ENCODE assay signal across 3 cellular contexts in the genomic region with DNA sequence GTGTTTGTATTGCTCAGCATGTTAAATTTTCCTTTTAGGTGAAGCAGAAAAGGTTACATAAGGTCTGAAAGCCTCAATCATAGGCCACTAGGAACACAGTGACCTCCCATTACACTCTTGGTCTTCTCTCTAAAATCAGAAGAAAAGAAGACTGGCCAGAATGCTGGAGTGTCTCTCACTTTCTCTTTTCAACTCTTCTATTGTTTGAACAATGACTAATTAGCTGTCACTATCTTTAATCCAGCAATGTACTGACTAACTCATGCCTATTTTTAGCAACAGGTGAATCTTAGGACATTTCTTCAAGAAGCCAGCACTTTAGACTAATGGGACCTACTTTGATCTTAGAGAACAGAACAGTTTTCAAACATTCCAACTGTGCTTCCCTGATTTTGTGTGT.
TF ChIP-seq lines count a peak whose summit lies in the region.

No MANE protein-coding gene starts in this region.

TF ChIP-seq in SK-N-SH, 30 proteins besides CTCF, POLR2A, EP300 and RAD21 (continued from another document):
- no peak for TF ChIP-seq TAF1 (IDR thresholded peaks at IDR 0.05; ENCODE audit: borderline replicate concordance, low read depth, low read length)
- TF ChIP-seq GABPA (IDR thresholded peaks at IDR 0.05; ENCODE audit: low read depth) = no peak
- TF ChIP-seq, protein P1, sequence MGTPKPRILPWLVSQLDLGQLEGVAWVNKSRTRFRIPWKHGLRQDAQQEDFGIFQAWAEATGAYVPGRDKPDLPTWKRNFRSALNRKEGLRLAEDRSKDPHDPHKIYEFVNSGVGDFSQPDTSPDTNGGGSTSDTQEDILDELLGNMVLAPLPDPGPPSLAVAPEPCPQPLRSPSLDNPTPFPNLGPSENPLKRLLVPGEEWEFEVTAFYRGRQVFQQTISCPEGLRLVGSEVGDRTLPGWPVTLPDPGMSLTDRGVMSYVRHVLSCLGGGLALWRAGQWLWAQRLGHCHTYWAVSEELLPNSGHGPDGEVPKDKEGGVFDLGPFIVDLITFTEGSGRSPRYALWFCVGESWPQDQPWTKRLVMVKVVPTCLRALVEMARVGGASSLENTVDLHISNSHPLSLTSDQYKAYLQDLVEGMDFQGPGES (IDR thresholded peaks at IDR 0.05; ENCODE audit: low read depth, low read length) = no peak
- no peak for TF ChIP-seq TEAD4 (IDR thresholded peaks at IDR 0.05; ENCODE audit: borderline replicate concordance, insufficient read depth)
- TF ChIP-seq RXRA (IDR thresholded peaks at IDR 0.05; ENCODE audit: borderline replicate concordance, low read depth) = no peak
- TF ChIP-seq YY1 (IDR thresholded peaks at IDR 0.05; ENCODE audit: low read depth) = no peak
- TF ChIP-seq POLR2AphosphoS5 (IDR thresholded peaks at IDR 0.05; ENCODE audit: low read depth, low read length) = no peak
- TF ChIP-seq ELF1 (IDR thresholded peaks at IDR 0.05) = no peak

TF ChIP-seq in SK-N-SH treated with all-trans-retinoic acid at 6 μM for 48 hours, 23 proteins besides CTCF, POLR2A, EP300 and RAD21:
- TF ChIP-seq, protein P2, sequence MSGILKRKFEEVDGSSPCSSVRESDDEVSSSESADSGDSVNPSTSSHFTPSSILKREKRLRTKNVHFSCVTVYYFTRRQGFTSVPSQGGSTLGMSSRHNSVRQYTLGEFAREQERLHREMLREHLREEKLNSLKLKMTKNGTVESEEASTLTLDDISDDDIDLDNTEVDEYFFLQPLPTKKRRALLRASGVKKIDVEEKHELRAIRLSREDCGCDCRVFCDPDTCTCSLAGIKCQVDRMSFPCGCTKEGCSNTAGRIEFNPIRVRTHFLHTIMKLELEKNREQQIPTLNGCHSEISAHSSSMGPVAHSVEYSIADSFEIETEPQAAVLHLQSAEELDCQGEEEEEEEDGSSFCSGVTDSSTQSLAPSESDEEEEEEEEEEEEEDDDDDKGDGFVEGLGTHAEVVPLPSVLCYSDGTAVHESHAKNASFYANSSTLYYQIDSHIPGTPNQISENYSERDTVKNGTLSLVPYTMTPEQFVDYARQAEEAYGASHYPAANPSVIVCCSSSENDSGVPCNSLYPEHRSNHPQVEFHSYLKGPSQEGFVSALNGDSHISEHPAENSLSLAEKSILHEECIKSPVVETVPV (CRISPR knock-in tag; IDR thresholded peaks at IDR 0.05) = no peak
- TF ChIP-seq GLIS3 (CRISPR knock-in tag; IDR thresholded peaks at IDR 0.05) = no peak
- no peak for TF ChIP-seq ZC3H10 (CRISPR knock-in tag; IDR thresholded peaks at IDR 0.05)
- TF ChIP-seq RARB (CRISPR knock-in tag; IDR thresholded peaks at IDR 0.05) = no peak
- TF ChIP-seq, protein P3, sequence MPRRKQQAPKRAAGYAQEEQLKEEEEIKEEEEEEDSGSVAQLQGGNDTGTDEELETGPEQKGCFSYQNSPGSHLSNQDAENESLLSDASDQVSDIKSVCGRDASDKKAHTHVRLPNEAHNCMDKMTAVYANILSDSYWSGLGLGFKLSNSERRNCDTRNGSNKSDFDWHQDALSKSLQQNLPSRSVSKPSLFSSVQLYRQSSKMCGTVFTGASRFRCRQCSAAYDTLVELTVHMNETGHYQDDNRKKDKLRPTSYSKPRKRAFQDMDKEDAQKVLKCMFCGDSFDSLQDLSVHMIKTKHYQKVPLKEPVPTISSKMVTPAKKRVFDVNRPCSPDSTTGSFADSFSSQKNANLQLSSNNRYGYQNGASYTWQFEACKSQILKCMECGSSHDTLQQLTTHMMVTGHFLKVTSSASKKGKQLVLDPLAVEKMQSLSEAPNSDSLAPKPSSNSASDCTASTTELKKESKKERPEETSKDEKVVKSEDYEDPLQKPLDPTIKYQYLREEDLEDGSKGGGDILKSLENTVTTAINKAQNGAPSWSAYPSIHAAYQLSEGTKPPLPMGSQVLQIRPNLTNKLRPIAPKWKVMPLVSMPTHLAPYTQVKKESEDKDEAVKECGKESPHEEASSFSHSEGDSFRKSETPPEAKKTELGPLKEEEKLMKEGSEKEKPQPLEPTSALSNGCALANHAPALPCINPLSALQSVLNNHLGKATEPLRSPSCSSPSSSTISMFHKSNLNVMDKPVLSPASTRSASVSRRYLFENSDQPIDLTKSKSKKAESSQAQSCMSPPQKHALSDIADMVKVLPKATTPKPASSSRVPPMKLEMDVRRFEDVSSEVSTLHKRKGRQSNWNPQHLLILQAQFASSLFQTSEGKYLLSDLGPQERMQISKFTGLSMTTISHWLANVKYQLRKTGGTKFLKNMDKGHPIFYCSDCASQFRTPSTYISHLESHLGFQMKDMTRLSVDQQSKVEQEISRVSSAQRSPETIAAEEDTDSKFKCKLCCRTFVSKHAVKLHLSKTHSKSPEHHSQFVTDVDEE (CRISPR knock-in tag; IDR thresholded peaks at IDR 0.05) = no peak

TF ChIP-seq in endothelial cell of umbilical vein, 7 proteins besides CTCF, POLR2A, EP300 and RAD21 (continued from another document):
- no peak for TF ChIP-seq EZH2 (IDR thresholded peaks at IDR 0.05; ENCODE audit: borderline replicate concordance, low read depth, low read length, severe bottlenecking)
- TF ChIP-seq, protein P4, sequence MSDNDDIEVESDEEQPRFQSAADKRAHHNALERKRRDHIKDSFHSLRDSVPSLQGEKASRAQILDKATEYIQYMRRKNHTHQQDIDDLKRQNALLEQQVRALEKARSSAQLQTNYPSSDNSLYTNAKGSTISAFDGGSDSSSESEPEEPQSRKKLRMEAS (IDR thresholded peaks at IDR 0.05; ENCODE audit: insufficient read depth, insufficient read length) = no peak
- no peak for TF ChIP-seq POLR2AphosphoS5 (IDR thresholded peaks at IDR 0.05; ENCODE audit: insufficient read depth, low read depth, low read length)
- TF ChIP-seq FOS (IDR thresholded peaks at IDR 0.05; ENCODE audit: borderline replicate concordance, insufficient read depth, low read length) = no peak
